In genomic region chr7:131591674-131592328, GRCh38 we compare ENCODE assay signal across 19 cellular contexts. TPM values are rescaled to one million over a fixed set of nuclear protein-coding genes. Genes with fewer than 3 reads are reported as not detected.
A peak's percentile ranks its signal among the peaks of the same experiment; 100 is the strongest.
DNase-seq lines count a peak whose midpoint lies in the region; ATAC-seq, FAIRE-seq and TF ChIP-seq lines count a peak whose summit lies in the region.
"Had no signal": no experiment of that assay in that cellular context is flagged by ENCODE, and none has a peak within 500 bp of the region (broad histone marks: within the 10 kb centered on the region; RNA-seq: fewer than 3 reads in every experiment).

No MANE protein-coding gene starts in this region.

- peak; percentile 50 to 57; a peak in 4 of 6 replicates for ATAC-seq in A549
- peak; percentile 81 for ATAC-seq in GM23338
- peak; percentile 36 for ATAC-seq in foreskin keratinocyte
- no peak for ATAC-seq in activated T-helper 17 cell treated with anti-CD3 and anti-CD28 coated beads, Interleukin-2, amount 50 U/mL, for 72 hours (replicated peaks)

- H3K4me3 ChIP-seq in A549 (no peak overlapping the region), GM23338 (no peak overlapping the region), brain microvascular endothelial cell (ENCODE audit: low read depth, low read length) (no peak overlapping the region)
- H3K4me3 ChIP-seq: BLaER1 treated with 17β-estradiol and CSF1 and Interleukin-3, amounts not matched to agents 10 nM and 100 nM; GM23248 had no signal

- H4K20me1 ChIP-seq in GM23338 (replicated peaks; ENCODE audit: insufficient read depth) = no peaks in the 10 kb centered on the region
- H4K20me1 ChIP-seq: BLaER1 treated with 17β-estradiol and CSF1 and Interleukin-3, amounts not matched to agents 10 nM and 100 nM had no signal

- no peaks in the 10 kb centered on the region; the same call in 2 of the 3 replicates for H3K36me3 Mint-ChIP-seq in GM23338 (ENCODE audit: low read depth)
- no peaks in the 10 kb centered on the region for H3K36me3 Mint-ChIP-seq in nephron progenitor cell (ENCODE audit: low read depth)
- H3K36me3 Mint-ChIP-seq in activated T-helper 17 cell treated with anti-CD3 and anti-CD28 coated beads, Interleukin-2, amount 50 U/mL, for 72 hours (ENCODE audit: low read depth) = no peaks in the 10 kb centered on the region
- H3K36me3 Mint-ChIP-seq: CD8-positive, alpha-beta memory T cell had no signal

- no peaks in the 10 kb centered on the region for H3K36me3 ChIP-seq in GM23338 (ENCODE audit: insufficient read depth)
- H3K36me3 ChIP-seq in brain microvascular endothelial cell (replicated peaks) = no peaks in the 10 kb centered on the region
- H3K36me3 ChIP-seq: BLaER1 treated with 17β-estradiol and CSF1 and Interleukin-3, amounts not matched to agents 10 nM and 100 nM had no signal

- H3K4me1 ChIP-seq in A549 = no peaks in the 10 kb centered on the region
- H3K4me1 ChIP-seq in GM23338 (ENCODE audit: insufficient read depth) = peaks cover 4% of the 10 kb centered on the region; the same call in 1 of the 2 replicates
- H3K4me1 ChIP-seq in foreskin keratinocyte = no peaks in the 10 kb centered on the region

- H3K4me3 Mint-ChIP-seq in GM23338 = no peak overlapping the region
- H3K4me3 Mint-ChIP-seq in nephron progenitor cell = no peak overlapping the region
- H3K4me3 Mint-ChIP-seq in activated T-helper 17 cell treated with anti-CD3 and anti-CD28 coated beads, Interleukin-2, amount 50 U/mL, for 72 hours = no peak overlapping the region
- H3K4me3 Mint-ChIP-seq: CD8-positive, alpha-beta memory T cell; HFFc6 had no signal

- DNase-seq in A549 (ENCODE audit: low read depth in 1 of 2, low spot score in 1 of 2) = no peak
- DNase-seq in GM23338 (ENCODE audit: low spot score) = peak; percentile 31
- peak; percentile 35 for DNase-seq in RPMI7951 (ENCODE audit: low read depth)
- no peak for DNase-seq in foreskin keratinocyte
- DNase-seq in nephron progenitor cell = no peak
- no peak for DNase-seq in brain microvascular endothelial cell
- no peak for DNase-seq in NCI-H1092 treated with DMSO at 0.1 percent for 48 hours (lab: John Stamatoyannopoulos, UW)
- DNase-seq: CD8-positive, alpha-beta memory T cell; EL; GM23248; HFFc6; NCI-H1048; NCI-H1694; NCI-H510A treated with DMSO at 0.1 percent for 48 hours; SW 1271 had no signal

- in situ Hi-C loops in brain microvascular endothelial cell (cut with HindIII; ENCODE audit: low pct_ligation_motif_present, low sequenced_read_pairs) = no loop called here

- H3K27me3 Mint-ChIP-seq in GM23338 (ENCODE audit: insufficient read depth, low read depth, poor library complexity) = peaks cover 8% of the 10 kb centered on the region
- peaks cover 3% of the 10 kb centered on the region for H3K27me3 Mint-ChIP-seq in nephron progenitor cell (ENCODE audit: low read depth, poor library complexity)
- H3K27me3 Mint-ChIP-seq in activated T-helper 17 cell treated with anti-CD3 and anti-CD28 coated beads, Interleukin-2, amount 50 U/mL, for 72 hours = peaks cover 4% of the 10 kb centered on the region

- no peaks in the 10 kb centered on the region for H3K9me3 ChIP-seq in A549
- H3K9me3 ChIP-seq: BLaER1 treated with 17β-estradiol and CSF1 and Interleukin-3, amounts not matched to agents 10 nM and 100 nM had no signal

- H3K79me2 ChIP-seq in GM23338 (replicated peaks; ENCODE audit: insufficient read depth) = no peaks in the 10 kb centered on the region

- no peaks in the 10 kb centered on the region for H3K9me2 ChIP-seq in GM23338 (ENCODE audit: insufficient read depth)

- TF ChIP-seq POLR2A in A549 (IDR thresholded peaks at IDR 0.05; ENCODE audit: low read length) = no peak

- H3K27ac ChIP-seq in A549 (no peak overlapping the region), GM23338 (ENCODE audit: low read depth) (no peak overlapping the region), foreskin keratinocyte (no peak overlapping the region), brain microvascular endothelial cell (no peak overlapping the region)
- H3K27ac ChIP-seq: BLaER1 treated with 17β-estradiol and CSF1 and Interleukin-3, amounts not matched to agents 10 nM and 100 nM; GM23248; KMS-11 had no signal

- H3K27ac Mint-ChIP-seq in GM23338 (no peak overlapping the region), nephron progenitor cell (no peak overlapping the region)
- no peak overlapping the region for H3K27ac Mint-ChIP-seq in activated T-helper 17 cell treated with anti-CD3 and anti-CD28 coated beads, Interleukin-2, amount 50 U/mL, for 72 hours
- H3K27ac Mint-ChIP-seq: HFFc6 had no signal

- TF ChIP-seq EP300 in A549 (IDR thresholded peaks at IDR 0.05) = no peak

- no peak overlapping the region for H3K4me2 ChIP-seq in A549
- H3K4me2 ChIP-seq in GM23338 = no peak overlapping the region
- H3K4me2 ChIP-seq: BLaER1 treated with 17β-estradiol and CSF1 and Interleukin-3, amounts not matched to agents 10 nM and 100 nM; KMS-11 had no signal

- H3K4me1 Mint-ChIP-seq in GM23338 (peaks cover 25% of the 10 kb centered on the region), nephron progenitor cell (no peaks in the 10 kb centered on the region)
- no peaks in the 10 kb centered on the region for H3K4me1 Mint-ChIP-seq in activated T-helper 17 cell treated with anti-CD3 and anti-CD28 coated beads, Interleukin-2, amount 50 U/mL, for 72 hours
- H3K4me1 Mint-ChIP-seq: CD8-positive, alpha-beta memory T cell had no signal

- no peaks in the 10 kb centered on the region for H3F3A ChIP-seq in GM23338 (replicated peaks; ENCODE audit: low read depth)

- TF ChIP-seq CTCF in A549 (IDR thresholded peaks at IDR 0.05) = no peak
- TF ChIP-seq CTCF in GM23338 (conservative IDR thresholded peaks at IDR 0.05; ENCODE audit: low read depth in 2 of 2) = no peak
- no peak for TF ChIP-seq CTCF in foreskin keratinocyte (conservative IDR thresholded peaks at IDR 0.05)
- no peak for TF ChIP-seq CTCF in nephron progenitor cell (IDR thresholded peaks at IDR 0.05)
- no peak for TF ChIP-seq CTCF in brain microvascular endothelial cell (IDR thresholded peaks at IDR 0.05; ENCODE audit: low read depth, low read length, missing control alignments)

- no peaks in the 10 kb centered on the region for H3K27me3 ChIP-seq in GM23338 (ENCODE audit: insufficient read depth)
- H3K27me3 ChIP-seq in foreskin keratinocyte = no peaks in the 10 kb centered on the region
- no peaks in the 10 kb centered on the region for H3K27me3 ChIP-seq in brain microvascular endothelial cell (replicated peaks)
- H3K27me3 ChIP-seq: BLaER1 treated with 17β-estradiol and CSF1 and Interleukin-3, amounts not matched to agents 10 nM and 100 nM had no signal

- POLR2A ChIA-PET in A549 (lab: Yijun Ruan, JAX) = no interaction called here

- no peak for FAIRE-seq in A549 (lab: Jason Lieb, UNC)
- FAIRE-seq: A204.1 had no signal

- WGBS in A549 (ENCODE audit: missing lambda C conversion rate) = 74% methylated on average over 10 of the region's 10 CpGs

- CTCF ChIA-PET in A549 (lab: Yijun Ruan, JAX) = interaction anchor here (0.6 to 1.8 kb wide), 4 partner anchors 9 to 63 kb away, joined by 3 to 5 read pairs (median 4); no protein-coding TSS in a partner anchor

- no peaks in the 10 kb centered on the region; the same call in 2 of the 3 replicates for H3K9me3 Mint-ChIP-seq in GM23338
- no peaks in the 10 kb centered on the region for H3K9me3 Mint-ChIP-seq in nephron progenitor cell
- no peaks in the 10 kb centered on the region for H3K9me3 Mint-ChIP-seq in activated T-helper 17 cell treated with anti-CD3 and anti-CD28 coated beads, Interleukin-2, amount 50 U/mL, for 72 hours
- H3K9me3 Mint-ChIP-seq: CD8-positive, alpha-beta memory T cell; HFFc6 had no signal

- no peak overlapping the region for H2AFZ ChIP-seq in GM23338
- H2AFZ ChIP-seq: GM23248 had no signal

- no peak for TF ChIP-seq RAD21 in A549 (conservative IDR thresholded peaks at IDR 0.05 in 1 of 2, IDR thresholded peaks at IDR 0.05 in 1 of 2)

TF ChIP-seq in A549, 52 proteins besides CTCF, POLR2A, EP300 and RAD21 (continues in another document):
- no peak for TF ChIP-seq ATOH8 (CRISPR knock-in tag; IDR thresholded peaks at IDR 0.05; ENCODE audit: low read depth)

TF ChIP-seq in GM23338, 12 proteins besides CTCF, POLR2A, EP300 and RAD21 (continues in another document):
- TF ChIP-seq ETS1 (IDR thresholded peaks at IDR 0.05) = no peak

RNA-seq across cellular contexts. Expression of gene PODXL, which starts 35.4 kb away (rescaled TPM):
- polyA plus RNA-seq in A549 (2011; rRNA removed) (13.2 and 16.7 TPM in 2 replicates), A549 (2017; fragmentation: RNase III; extraction: RNeasy Plus Mini Kit Qiagen cat#74134 plus additional on column Dnase treatment) (28.4 to 35.3 TPM (median 33.6 TPM) in 3 replicates), GM23338 (2016; fragmentation: Nextera tagmentation; extraction: Ambion mirVana) (215 and 220 TPM in 2 replicates), foreskin keratinocyte (0.17 and 0.72 TPM in 2 replicates)
- polyA plus RNA-seq in A549 (2012; cell fraction: cytosol; rRNA removed) = 17.5 and 19.7 TPM in 2 replicates
- 31.8 and 46.0 TPM in 2 replicates for polyA plus RNA-seq in A549 (2012; cell fraction: nucleus; rRNA removed)
- 22.7 and 24.9 TPM in 2 replicates for polyA minus RNA-seq in A549 (2011; rRNA and poly(A)+ RNA removed)
- total RNA-seq in GM23338 (2014; rRNA removed; shearing (Covaris generic)) = 698 and 727 TPM in 2 replicates
- 48.2 and 49.0 TPM in 2 replicates for total RNA-seq in RPMI7951 (2014; rRNA removed; shearing (Covaris generic))
- 0.53 and 2.3 TPM in 2 replicates for total RNA-seq in foreskin keratinocyte
- 1 to 10 TPM in 1 of 2 donors, under 1 TPM in 1; 0.40 to 1.8 TPM for total RNA-seq in activated T-helper 17 cell treated with anti-CD3 and anti-CD28 coated beads, Interleukin-2, amount 50 U/mL, for 72 hours

Comparison
In these comparisons a context has a peak if more than half of its experiments do, and no peak if none do; other contexts are left out.
1. DNase-seq: peak in GM23338 (single experiment) and RPMI7951 (single experiment); none in A549 (0 of 2), foreskin keratinocyte (0 of 2), nephron progenitor cell (single experiment), brain microvascular endothelial cell (single experiment) and NCI-H1092 treated with DMSO at 0.1 percent for 48 hours (single experiment).
2. RNA of gene PODXL, which starts 35.4 kb away (total RNA-seq): 698 to 727 TPM in GM23338 and 48.2 to 49.0 TPM in RPMI7951; 0.40 to 1.8 TPM in activated T-helper 17 cell treated with anti-CD3 and anti-CD28 coated beads, Interleukin-2, amount 50 U/mL, for 72 hours and 0.53 to 2.3 TPM in foreskin keratinocyte; every median in the first group is over 10 times any median in the second.